1 cellular context compared by ENCODE assay signal in genomic region chr1:205441318-205441633, GRCh38.
TF ChIP-seq lines count a peak whose summit lies in the region.

No MANE protein-coding gene starts in this region.

TF ChIP-seq in GM12878, 131 proteins besides CTCF, POLR2A, EP300 and RAD21:
- TF ChIP-seq EED (IDR thresholded peaks at IDR 0.05; ENCODE audit: low read depth) (peak; percentile 7; the same call in 1 of the 2 replicates), LARP7 (IDR thresholded peaks at IDR 0.05) (no peak)
